ENCODE assay signal across 1 cellular context in genomic region chr4:183444149-183444952, GRCh38.
TF ChIP-seq lines count a peak whose summit lies in the region.

Gene CDKN2AIP, plus strand, starts transcription at chr4:183444636. Its CDS starts 162 bp downstream, at chr4:183444798.

TF ChIP-seq in HepG2, 621 proteins besides CTCF, POLR2A, EP300 and RAD21 (continued from another document):
- peak; percentile 21; the same call in 1 of the 2 replicates for TF ChIP-seq ZNF318 (CRISPR knock-in tag; IDR thresholded peaks at IDR 0.05)
- 0 out of 2 replicates have a peak, but pooled peaks have one; percentile 3 for TF ChIP-seq CC2D1A (CRISPR knock-in tag; IDR thresholded peaks at IDR 0.05)
- no peak for TF ChIP-seq ZNF207 (IDR thresholded peaks at IDR 0.05; ENCODE audit: borderline replicate concordance)
- TF ChIP-seq PRMT3 (CRISPR knock-in tag; IDR thresholded peaks at IDR 0.05; ENCODE audit: borderline replicate concordance, low read depth), result no peak; the same call in 1 of the 2 replicates
- TF ChIP-seq DDIT3 (CRISPR knock-in tag; IDR thresholded peaks at IDR 0.05), result no peak
- TF ChIP-seq ZNF350 (CRISPR knock-in tag; IDR thresholded peaks at IDR 0.05; ENCODE audit: borderline replicate concordance, low read depth), result peak; percentile 56; the same call in 1 of the 2 replicates
- no peak for TF ChIP-seq SYNCRIP (IDR thresholded peaks at IDR 0.05; ENCODE audit: insufficient read depth, low read depth, low read length)
- TF ChIP-seq ZNF564 (CRISPR knock-in tag; IDR thresholded peaks at IDR 0.05), result no peak; the same call in 1 of the 2 replicates
- TF ChIP-seq PATZ1 (CRISPR knock-in tag; IDR thresholded peaks at IDR 0.05), result peak; percentile 85
- TF ChIP-seq ZNF232 (CRISPR knock-in tag; IDR thresholded peaks at IDR 0.05; ENCODE audit: borderline replicate concordance), result peak; percentile 19
- TF ChIP-seq PBX3 (CRISPR knock-in tag; IDR thresholded peaks at IDR 0.05; ENCODE audit: borderline replicate concordance), result no peak
- peak; percentile 62 for TF ChIP-seq ZNF788 (CRISPR knock-in tag; IDR thresholded peaks at IDR 0.05; ENCODE audit: borderline replicate concordance)
- no peak for TF ChIP-seq HIVEP1 (CRISPR knock-in tag; IDR thresholded peaks at IDR 0.05)
- TF ChIP-seq ZNF609 (CRISPR knock-in tag; IDR thresholded peaks at IDR 0.05; ENCODE audit: borderline replicate concordance), result peak; percentile 75
- no peak for TF ChIP-seq DBP (CRISPR knock-in tag; IDR thresholded peaks at IDR 0.05; ENCODE audit: not compliant biosample characterization)
- TF ChIP-seq KAT8 (CRISPR knock-in tag; IDR thresholded peaks at IDR 0.05), result peak; percentile 68
- TF ChIP-seq NRL (CRISPR knock-in tag; IDR thresholded peaks at IDR 0.05; ENCODE audit: borderline replicate concordance), result peak; percentile 4; the same call in 1 of the 2 replicates
- TF ChIP-seq SMC3 (IDR thresholded peaks at IDR 0.05; ENCODE audit: low read length), result no peak
- TF ChIP-seq AKNA (CRISPR knock-in tag; IDR thresholded peaks at IDR 0.05; ENCODE audit: borderline replicate concordance), result no peak
- TF ChIP-seq ATM (IDR thresholded peaks at IDR 0.05; ENCODE audit: borderline replicate concordance), result no peak
- TF ChIP-seq ZNF484 (CRISPR knock-in tag; IDR thresholded peaks at IDR 0.05; ENCODE audit: borderline replicate concordance, low read depth), result no peak
- TF ChIP-seq STAG1 (CRISPR knock-in tag; IDR thresholded peaks at IDR 0.05), result peak; percentile 19; the same call in 1 of the 2 replicates
- TF ChIP-seq ZFP37 (CRISPR knock-in tag; IDR thresholded peaks at IDR 0.05; ENCODE audit: borderline replicate concordance), result no peak
- TF ChIP-seq SAFB2 (CRISPR knock-in tag; IDR thresholded peaks at IDR 0.05; ENCODE audit: borderline replicate concordance, low read depth), result peak; percentile 79; the same call in 1 of the 2 replicates
- TF ChIP-seq HNRNPH1 (optimal IDR thresholded peaks at IDR 0.05; ENCODE audit: low read depth, low read length), result no peak
- TF ChIP-seq ZNF180 (CRISPR knock-in tag; IDR thresholded peaks at IDR 0.05; ENCODE audit: borderline replicate concordance, low read depth), result no peak; the same call in 1 of the 2 replicates
- TF ChIP-seq NFATC3 (CRISPR knock-in tag; IDR thresholded peaks at IDR 0.05), result no peak
- no peak for TF ChIP-seq ZKSCAN1 (IDR thresholded peaks at IDR 0.05; ENCODE audit: low read length)
- TF ChIP-seq HDAC1 (CRISPR knock-in tag; IDR thresholded peaks at IDR 0.05), result peak; percentile 90
- no peak; the same call in 1 of the 2 replicates for TF ChIP-seq ZNF12 (CRISPR knock-in tag; IDR thresholded peaks at IDR 0.05)
- peak; percentile 59; the same call in 1 of the 2 replicates for TF ChIP-seq ZNF124 (CRISPR knock-in tag; IDR thresholded peaks at IDR 0.05)
- no peak; the same call in 1 of the 2 replicates for TF ChIP-seq HOXA5 (CRISPR knock-in tag; IDR thresholded peaks at IDR 0.05)
